In genomic region chr10:71705582-71705981, GRCh38 we compare ENCODE assay signal across 18 cellular contexts. TPM values are rescaled to one million over a fixed set of nuclear protein-coding genes. Genes with fewer than 3 reads are reported as not detected.
A peak's percentile ranks its signal among the peaks of the same experiment; 100 is the strongest.
DNase-seq lines count a peak whose midpoint lies in the region; ATAC-seq, FAIRE-seq and TF ChIP-seq lines count a peak whose summit lies in the region.
"Had no signal": no experiment of that assay in that cellular context is flagged by ENCODE, and none has a peak within 500 bp of the region (broad histone marks: within the 10 kb centered on the region; RNA-seq: fewer than 3 reads in every experiment).

No MANE protein-coding gene starts in this region.

- H4K5ac ChIP-seq in IMR-90 (ENCODE audit: low read depth, low read length), result no peak overlapping the region

- no peak overlapping the region for H2BK20ac ChIP-seq in IMR-90 (ENCODE audit: low read depth, low read length)

- ATAC-seq in IMR-90 (ENCODE audit: low read depth), result no peak
- ATAC-seq in K562, result no peak
- ATAC-seq: HepG2 had no signal

- no peak overlapping the region for H2AK5ac ChIP-seq in IMR-90 (ENCODE audit: low read depth, low read length)
- no peak overlapping the region for H2AK5ac ChIP-seq in neuronal stem cell (ENCODE audit: low read depth, low read length)

- intact Hi-C loops in IMR-90 (cut with micrococcal nuclease) (no loop called here), K562 (cut with micrococcal nuclease) (loop anchor here (5.0 to 10.0 kb wide), 2 partner anchors 83 to 189 kb away; no protein-coding TSS in a partner anchor), ascending aorta (cut with DNase I) (no loop called here)

- H2BK15ac ChIP-seq in IMR-90 (ENCODE audit: low read depth, low read length), result no peak overlapping the region
- H2BK15ac ChIP-seq in neuronal stem cell (ENCODE audit: low read length), result no peak overlapping the region

- no peak overlapping the region for H3K23ac ChIP-seq in IMR-90 (ENCODE audit: low read depth, low read length)
- no peak overlapping the region for H3K23ac ChIP-seq in neuronal stem cell (ENCODE audit: low read depth, low read length, poor library complexity)

- H3K4me1 ChIP-seq in IMR-90 (ENCODE audit: control insufficient read depth, insufficient read depth, low read length) (no peaks in the 10 kb centered on the region), K562 (replicated peaks in 1 of 2; ENCODE audit: control insufficient read depth in 2 of 2, insufficient read depth in 2 of 2, low read length in 2 of 2) (peaks cover 4 to 55% of the 10 kb centered on the region in 2 experiments; a peak in 4 of 5 replicates), neuronal stem cell (ENCODE audit: control insufficient read depth in 2 of 2, insufficient read depth in 1 of 2, low read depth in 1 of 2, low read length in 2 of 2) (peaks cover 0 to 8% of the 10 kb centered on the region in 2 donors), ascending aorta (no peaks in the 10 kb centered on the region)

- dilution Hi-C loops in IMR-90 (cut with HindIII; ENCODE audit: low sequenced_read_pairs, unreplicated experiment), result no loop called here

- TF ChIP-seq CTCF in IMR-90 (conservative IDR thresholded peaks at IDR 0.05; ENCODE audit: low read depth, low read length), result no peak
- TF ChIP-seq CTCF in K562 (IDR thresholded peaks at IDR 0.05 in 2 of 3, conservative IDR thresholded peaks at IDR 0.05 in 1 of 3; ENCODE audit: insufficient read depth in 2 of 3, low read depth in 1 of 3, low read length in 3 of 3), result 0 out of 6 replicates have a peak, but pooled peaks of 2 of the 3 experiments have one; percentile 1 to 15
- no peak for TF ChIP-seq CTCF in ascending aorta (IDR thresholded peaks at IDR 0.05)

- H3K56ac ChIP-seq in IMR-90 (ENCODE audit: extremely low read depth, insufficient read depth, low read length), result no peak overlapping the region

- H3K36me3 ChIP-seq in IMR-90 (ENCODE audit: control insufficient read depth, insufficient read depth, low read length), result no peaks in the 10 kb centered on the region
- H3K36me3 ChIP-seq in K562 (ENCODE audit: control insufficient read depth, insufficient read depth, low read length), result no peaks in the 10 kb centered on the region
- no peaks in the 10 kb centered on the region for H3K36me3 ChIP-seq in neuronal stem cell (replicated peaks in 1 of 2; ENCODE audit: control insufficient read depth in 2 of 2, insufficient read depth in 2 of 2, low read length in 2 of 2)
- H3K36me3 ChIP-seq in ascending aorta, result no peaks in the 10 kb centered on the region
- H3K36me3 ChIP-seq: BLaER1 treated with 17β-estradiol and CSF1 and Interleukin-3, amounts not matched to agents 10 nM and 100 nM had no signal

- H3K9me1 ChIP-seq in IMR-90 (ENCODE audit: insufficient read depth, low read length), result no peaks in the 10 kb centered on the region
- no peaks in the 10 kb centered on the region for H3K9me1 ChIP-seq in K562 (ENCODE audit: control insufficient read depth, insufficient read depth, low read length)

- no peak overlapping the region for H2AK9ac ChIP-seq in IMR-90 (replicated peaks; ENCODE audit: low read depth, low read length, poor library complexity)

- H2AFZ ChIP-seq in IMR-90 (replicated peaks; ENCODE audit: low read length, poor library complexity) (peak overlapping the region; percentile 14), K562 (ENCODE audit: low read depth, low read length) (no peak overlapping the region), neuronal stem cell (ENCODE audit: low read length) (no peak overlapping the region)
- H2AFZ ChIP-seq: PC-9 had no signal

- no peak for TF ChIP-seq EP300 in K562 (IDR thresholded peaks at IDR 0.05; ENCODE audit: low read length)

- no TSS peak for BruUV-seq in IMR-90 (replicated peaks; lab: Mats Ljungman, UMichigan)
- no TSS peak for BruUV-seq in K562 (replicated peaks; lab: Mats Ljungman, UMichigan)

- H4K91ac ChIP-seq in IMR-90 (ENCODE audit: insufficient read depth, low read depth, low read length) (no peak overlapping the region), neuronal stem cell (ENCODE audit: low read depth, low read length, poor library complexity) (no peak overlapping the region)

- no peaks in the 10 kb centered on the region for H4K20me1 ChIP-seq in IMR-90 (ENCODE audit: insufficient read depth, low read length)
- H4K20me1 ChIP-seq in K562 (replicated peaks; ENCODE audit: control insufficient read depth, insufficient read depth, low read length), result no peaks in the 10 kb centered on the region
- H4K20me1 ChIP-seq: BLaER1 treated with 17β-estradiol and CSF1 and Interleukin-3, amounts not matched to agents 10 nM and 100 nM had no signal

- no peak overlapping the region for H3K9ac ChIP-seq in IMR-90 (ENCODE audit: low read depth, low read length)
- H3K9ac ChIP-seq in K562 (ENCODE audit: insufficient read depth in 1 of 2, low read depth in 2 of 2, low read length in 2 of 2), result no peak overlapping the region; a peak in 1 of 4 replicates
- no peak overlapping the region for H3K9ac ChIP-seq in neuronal stem cell (ENCODE audit: low read depth, low read length, poor library complexity)
- H3K9ac ChIP-seq: BLaER1 treated with 17β-estradiol and CSF1 and Interleukin-3, amounts not matched to agents 10 nM and 100 nM had no signal

- H3K18ac ChIP-seq in IMR-90 (ENCODE audit: low read depth, low read length) (no peak overlapping the region), neuronal stem cell (ENCODE audit: low read length) (no peak overlapping the region)

- TF ChIP-seq POLR2A in IMR-90 (IDR thresholded peaks at IDR 0.05; ENCODE audit: low read depth, low read length) (no peak), K562 (conservative IDR thresholded peaks at IDR 0.05) (no peak)

- H2BK5ac ChIP-seq in IMR-90 (ENCODE audit: low read depth, low read length, poor library complexity, severe bottlenecking) (no peak overlapping the region), neuronal stem cell (ENCODE audit: low read length) (peak overlapping the region; percentile 7)

- peak; percentile 19 for DNase-seq in NCI-H2171 treated with DMSO at 0.1 percent for 48 hours (lab: John Stamatoyannopoulos, UW)
- no peak for DNase-seq in NCI-H2171 (lab: John Stamatoyannopoulos, UW)
- no peak for DNase-seq in IMR-90
- DNase-seq in K562 (ENCODE audit: extremely low read depth in 1 of 4, low spot score in 3 of 4), result no peak
- no peak for DNase-seq in neuronal stem cell (ENCODE audit: low spot score)
- no peak for DNase-seq in retina
- DNase-seq in NCI-H1930 (lab: John Stamatoyannopoulos, UW), result no peak
- DNase-seq in ascending aorta (ENCODE audit: low spot score in 2 of 2), result no peak
- DNase-seq: 8988T, H9, Karpas-422, NCI-H1417 treated with DMSO at 0.1 percent for 48 hours, NCI-H2081, NCI-H226, PC-9, SHP77 had no signal

- WGBS in IMR-90 (ENCODE audit: extremely low coverage in 2 of 2, insufficient read length in 1 of 2), 2 experiments, result no CpG with 5 or more reads among the region's 2 CpGs
- 28% methylated on average over 2 of the region's 2 CpGs for WGBS in K562 (ENCODE audit: insufficient coverage, low coverage, missing lambda C conversion rate)
- WGBS in neuronal stem cell (ENCODE audit: extremely low coverage in 2 of 2, insufficient read length in 2 of 2, insufficient replicate concordance in 1 of 2), 2 donors, result no CpG with 5 or more reads among the region's 2 CpGs

- H3K79me1 ChIP-seq in IMR-90 (ENCODE audit: low read depth in 1 of 2, low read length in 2 of 2) (no peaks in the 10 kb centered on the region), neuronal stem cell (ENCODE audit: low read depth, low read length) (no peaks in the 10 kb centered on the region)

- H3K14ac ChIP-seq in IMR-90 (replicated peaks; ENCODE audit: low read depth, low read length), result no peak overlapping the region
- H3K14ac ChIP-seq in neuronal stem cell (ENCODE audit: low read length), result no peak overlapping the region

- H3K4ac ChIP-seq in IMR-90 (ENCODE audit: low read depth, low read length) (no peak overlapping the region), neuronal stem cell (ENCODE audit: low read length) (no peak overlapping the region)

- POLR2A ChIA-PET in IMR-90 (lab: Charles Lee; ENCODE audit: unreplicated experiment) (no interaction called here), K562 (lab: Yijun Ruan, JAX) (interaction anchor here (0.7 kb wide), 1 partner anchor 64 kb away, joined by 3 read pairs; no protein-coding TSS in a partner anchor)

- CTCF ChIA-PET in IMR-90 (lab: Yijun Ruan, JAX) (interaction anchor here (1.1 kb wide), 1 partner anchor 9 kb away, joined by 3 read pairs; no protein-coding TSS in a partner anchor), K562 (lab: Yijun Ruan, JAX; ENCODE audit: low intra/inter-chr PET ratio) (no interaction called here)

- FAIRE-seq in K562 (lab: Jason Lieb, UNC), result no peak
- FAIRE-seq: HepG2 had no signal

- in situ Hi-C loops in IMR-90 (cut with MboI; ENCODE audit: low sequenced_read_pairs) (no loop called here), K562 (cut with MboI) (loop anchor here (10.0 kb wide), 1 partner anchor 321 kb away; no protein-coding TSS in a partner anchor)

- no peak overlapping the region for H2BK12ac ChIP-seq in neuronal stem cell (ENCODE audit: low read length)

- H3K27ac ChIP-seq in IMR-90 (ENCODE audit: insufficient read depth, low read length) (no peak overlapping the region), K562 (ENCODE audit: extremely low read depth, low read depth, low read length) (no peak overlapping the region), neuronal stem cell (replicated peaks; ENCODE audit: low read length) (no peak overlapping the region), ascending aorta (no peak overlapping the region)
- H3K27ac ChIP-seq: BLaER1 treated with 17β-estradiol and CSF1 and Interleukin-3, amounts not matched to agents 10 nM and 100 nM; PC-9 had no signal

- TF ChIP-seq RAD21 in IMR-90 (IDR thresholded peaks at IDR 0.05; ENCODE audit: low read length) (no peak), K562 (CRISPR knock-in tag; conservative IDR thresholded peaks at IDR 0.05 in 1 of 2, IDR thresholded peaks at IDR 0.05 in 1 of 2) (0 out of 4 replicates have a peak, but pooled peaks of 1 of the 2 experiments have one; percentile 5)

- H3K4me2 ChIP-seq in IMR-90 (ENCODE audit: low read depth, low read length) (no peak overlapping the region), K562 (ENCODE audit: insufficient read depth, low read length) (no peak overlapping the region), neuronal stem cell (ENCODE audit: insufficient read depth, low read length, poor library complexity, severe bottlenecking) (no peak overlapping the region)
- H3K4me2 ChIP-seq: BLaER1 treated with 17β-estradiol and CSF1 and Interleukin-3, amounts not matched to agents 10 nM and 100 nM; PC-9 had no signal

- H2BK120ac ChIP-seq in IMR-90 (ENCODE audit: low read depth, low read length) (no peak overlapping the region), neuronal stem cell (ENCODE audit: low read depth, low read length) (no peak overlapping the region)

- H4K8ac ChIP-seq in IMR-90 (ENCODE audit: low read depth in 2 of 2, low read length in 2 of 2), result no peak overlapping the region
- H4K8ac ChIP-seq in neuronal stem cell (ENCODE audit: low read depth, low read length), result no peak overlapping the region

- H3K27me3 ChIP-seq in IMR-90 (ENCODE audit: control insufficient read depth, insufficient read depth, low read length) (peaks cover 52% of the 10 kb centered on the region), K562 (ENCODE audit: control insufficient read depth in 2 of 2, insufficient read depth in 2 of 2, low read length in 2 of 2) (no peaks in the 10 kb centered on the region), neuronal stem cell (ENCODE audit: control insufficient read depth in 3 of 3, insufficient read depth in 3 of 3, low read depth in 1 of 3, low read length in 3 of 3) (peaks cover 0 to 13% (median 0%) of the 10 kb centered on the region in 3 experiments), ascending aorta (no peaks in the 10 kb centered on the region)
- H3K27me3 ChIP-seq: BLaER1 treated with 17β-estradiol and CSF1 and Interleukin-3, amounts not matched to agents 10 nM and 100 nM had no signal

- H3K79me2 ChIP-seq in K562 (ENCODE audit: control insufficient read depth, insufficient read depth, low read length), result no peaks in the 10 kb centered on the region

- H3K9me3 ChIP-seq in IMR-90 (ENCODE audit: control insufficient read depth, insufficient read depth, low read length), result peaks cover 2% of the 10 kb centered on the region; the same call in 1 of the 2 replicates
- no peaks in the 10 kb centered on the region for H3K9me3 ChIP-seq in K562 (replicated peaks; ENCODE audit: control insufficient read depth, insufficient read depth, low read depth, low read length)
- no peaks in the 10 kb centered on the region for H3K9me3 ChIP-seq in neuronal stem cell (replicated peaks in 1 of 2; ENCODE audit: control insufficient read depth in 2 of 2, insufficient read depth in 1 of 2, low read depth in 1 of 2, low read length in 2 of 2)
- no peaks in the 10 kb centered on the region for H3K9me3 ChIP-seq in ascending aorta
- H3K9me3 ChIP-seq: BLaER1 treated with 17β-estradiol and CSF1 and Interleukin-3, amounts not matched to agents 10 nM and 100 nM had no signal

- H3K4me3 ChIP-seq in IMR-90 (ENCODE audit: insufficient read depth, low read depth, low read length), result no peak overlapping the region
- H3K4me3 ChIP-seq in K562, result no peak overlapping the region
- H3K4me3 ChIP-seq in neuronal stem cell (ENCODE audit: low read length in 2 of 2), result no peak overlapping the region
- no peak overlapping the region for H3K4me3 ChIP-seq in ascending aorta
- H3K4me3 ChIP-seq: BLaER1 treated with 17β-estradiol and CSF1 and Interleukin-3, amounts not matched to agents 10 nM and 100 nM; PC-9 had no signal

RNA-seq across cellular contexts. Expression of gene C10orf105, which starts 14.0 kb away (rescaled TPM):
- under 0.01 TPM in 1 of 2 replicates, not detected in the other for total RNA-seq in IMR-90 (2012; rRNA removed)
- polyA plus RNA-seq in IMR-90 (2012; rRNA removed), result not detected in 2 replicates
- polyA plus RNA-seq in IMR-90 (2012; cell fraction: cytosol; rRNA removed), result not detected in 2 replicates
- not detected in 2 replicates for polyA plus RNA-seq in IMR-90 (2012; cell fraction: nucleus; rRNA removed; ENCODE audit: low replicate concordance)
- 0.09 TPM in 1 of 2 replicates, not detected in the other for total RNA-seq in K562 (2011; cell fraction: chromatin; rRNA removed; ENCODE audit: low replicate concordance)
- total RNA-seq in K562 (2011; cell fraction: nucleolus; rRNA removed), result 0.17 TPM in 1 of 2 replicates, not detected in the other
- not detected in 2 replicates for total RNA-seq in K562 (2011; cell fraction: nucleoplasm; rRNA removed)
- total RNA-seq in K562 (2014; rRNA removed), result not detected in 2 replicates
- total RNA-seq in K562 (2014; rRNA removed; fragmentation: Illumina TruSeq; extraction: Trizol), result 0.03 and 0.04 TPM in 2 replicates
- total RNA-seq in K562 (2015; rRNA removed; fragmentation: Illumina TruSeq; extraction: Trizol), result 0.15 and 0.25 TPM in 2 replicates
- total RNA-seq in K562 (2021), result 0.09 TPM in 2 replicates
- polyA plus RNA-seq in K562 (2011; rRNA removed), result 0.04 TPM in 2 replicates
- polyA plus RNA-seq in K562 (2011; cell fraction: cytosol; rRNA removed), result 0.01 and 0.12 TPM in 2 replicates
- polyA plus RNA-seq in K562 (2011; cell fraction: nucleus; rRNA removed), result 0.10 TPM in 1 of 2 replicates, not detected in the other
- polyA plus RNA-seq in K562 (2012), result 0.40 and 0.58 TPM in 2 replicates
- 0.03 and 0.07 TPM in 2 replicates for polyA plus RNA-seq in K562 (2014; fragmentation: Illumina TruSeq; extraction: Trizol)
- polyA plus RNA-seq in K562 (2014; fragmentation: Nextera tagmentation; extraction: Ambion mirVana), result not detected
- 0.04 and 0.11 TPM in 2 replicates for polyA plus RNA-seq in K562 (2014; rRNA removed)
- polyA minus RNA-seq in K562 (2011; rRNA and poly(A)+ RNA removed), result 0.18 TPM in 1 of 2 replicates, not detected in the other
- 0.19 TPM in 1 of 2 replicates, not detected in the other for polyA minus RNA-seq in K562 (2011; cell fraction: cytosol; rRNA and poly(A)+ RNA removed)
- under 0.01 and 0.11 TPM in 2 replicates for polyA minus RNA-seq in K562 (2011; cell fraction: nucleus; rRNA and poly(A)+ RNA removed)
- 1.4 TPM for polyA plus RNA-seq in neuronal stem cell (2013, experiment 1 of 2)
- polyA plus RNA-seq in neuronal stem cell (2013, experiment 2 of 2), result 1.3 TPM
- not detected for total RNA-seq in ascending aorta
- total RNA-seq: HepG2, PC-9 had no signal
- polyA plus RNA-seq: HepG2 had no signal

Comparison
In these comparisons a context has a peak if more than half of its experiments do, and no peak if none do; other contexts are left out.
1. CTCF ChIP-seq: peak in K562 (2 of 3); none in IMR-90 (single experiment) and ascending aorta (0 of 3).